In genomic region chr11:65919151-65920034, GRCh38 we compare ENCODE assay signal across 1 cellular context.
TF ChIP-seq lines count a peak whose summit lies in the region.

Gene DRAP1, plus strand, starts transcription at chr11:65919426. Its CDS starts 76 bp downstream, at chr11:65919502.

TF ChIP-seq in HepG2, 621 proteins besides CTCF, POLR2A, EP300 and RAD21 (continued from another document and continues in another):
- peak; percentile 88 for TF ChIP-seq NFAT5 (CRISPR knock-in tag; IDR thresholded peaks at IDR 0.05)
- peak; percentile 45; the same call in 1 of the 2 replicates for TF ChIP-seq PPARG (CRISPR knock-in tag; conservative IDR thresholded peaks at IDR 0.05)
- TF ChIP-seq MXD1 (CRISPR knock-in tag; IDR thresholded peaks at IDR 0.05) = 0 out of 2 replicates have a peak, but pooled peaks have one; percentile 9
- no peak; the same call in 1 of the 2 replicates for TF ChIP-seq HNRNPUL1 (IDR thresholded peaks at IDR 0.05; ENCODE audit: low read depth, low read length)
- TF ChIP-seq ZNF563 (CRISPR knock-in tag; IDR thresholded peaks at IDR 0.05) = peak; percentile 72
- TF ChIP-seq DR1 (CRISPR knock-in tag; IDR thresholded peaks at IDR 0.05) = 0 out of 2 replicates have a peak, but pooled peaks have one; percentile 5
- TF ChIP-seq ZNF816 (CRISPR knock-in tag; IDR thresholded peaks at IDR 0.05; ENCODE audit: borderline replicate concordance) = no peak
- no peak for TF ChIP-seq POLR2AphosphoS5 (IDR thresholded peaks at IDR 0.05; ENCODE audit: low read depth, low read length)
- TF ChIP-seq RARA (CRISPR knock-in tag; IDR thresholded peaks at IDR 0.05) = 0 out of 2 replicates have a peak, but pooled peaks have one; percentile 30
- peak; percentile 53; the same call in 1 of the 2 replicates for TF ChIP-seq PHF8 (CRISPR knock-in tag; IDR thresholded peaks at IDR 0.05)
- no peak for TF ChIP-seq THAP7 (CRISPR knock-in tag; IDR thresholded peaks at IDR 0.05)
- peak; percentile 68; the same call in 1 of the 2 replicates for TF ChIP-seq ZNF782 (CRISPR knock-in tag; IDR thresholded peaks at IDR 0.05; ENCODE audit: borderline replicate concordance)
- TF ChIP-seq HCFC1 (IDR thresholded peaks at IDR 0.05; ENCODE audit: low read depth, low read length) = peak; percentile 56
- no peak for TF ChIP-seq CENPBD1 (CRISPR knock-in tag; IDR thresholded peaks at IDR 0.05; ENCODE audit: borderline replicate concordance, low read depth)
- TF ChIP-seq POLR2G (IDR thresholded peaks at IDR 0.05; ENCODE audit: low read depth, low read length) = peak; percentile 61
- TF ChIP-seq REL (CRISPR knock-in tag; conservative IDR thresholded peaks at IDR 0.05) = no peak
- no peak for TF ChIP-seq CHD2 (IDR thresholded peaks at IDR 0.05; ENCODE audit: low read depth, low read length)
- TF ChIP-seq TAF15 (IDR thresholded peaks at IDR 0.05; ENCODE audit: low read depth, low read length, poor library complexity, severe bottlenecking) = no peak
- peak; percentile 80; the same call in 1 of the 2 replicates for TF ChIP-seq RERE (CRISPR knock-in tag; IDR thresholded peaks at IDR 0.05; ENCODE audit: low read depth)
- TF ChIP-seq NONO (IDR thresholded peaks at IDR 0.05) = no peak
- peak; percentile 65 for TF ChIP-seq NONO (CRISPR knock-in tag; conservative IDR thresholded peaks at IDR 0.05)
- TF ChIP-seq ZC3H4 (CRISPR knock-in tag; IDR thresholded peaks at IDR 0.05; ENCODE audit: borderline replicate concordance) = no peak
- TF ChIP-seq HIVEP1 (CRISPR knock-in tag; IDR thresholded peaks at IDR 0.05) = peak; percentile 90
- peak; percentile 62; the same call in 1 of the 2 replicates for TF ChIP-seq KDM5B (CRISPR knock-in tag; IDR thresholded peaks at IDR 0.05; ENCODE audit: borderline replicate concordance)
- TF ChIP-seq ZNF501 (CRISPR knock-in tag; IDR thresholded peaks at IDR 0.05) = no peak
- TF ChIP-seq CBX1 (IDR thresholded peaks at IDR 0.05; ENCODE audit: low read depth) = peak; percentile 80
- 0 out of 2 replicates have a peak, but pooled peaks have one; percentile 26 for TF ChIP-seq ZNF296 (CRISPR knock-in tag; conservative IDR thresholded peaks at IDR 0.05)
- no peak for TF ChIP-seq NR2F1 (CRISPR knock-in tag; IDR thresholded peaks at IDR 0.05)
- TF ChIP-seq KAT2B (IDR thresholded peaks at IDR 0.05; ENCODE audit: borderline replicate concordance, low read depth, low read length) = no peak
- no peak for TF ChIP-seq AGO2 (optimal IDR thresholded peaks at IDR 0.05; ENCODE audit: low read depth, low read length)
- no peak for TF ChIP-seq ZNF598 (CRISPR knock-in tag; IDR thresholded peaks at IDR 0.05; ENCODE audit: borderline replicate concordance)
- no peak for TF ChIP-seq SOX6 (IDR thresholded peaks at IDR 0.05)
- peak; percentile 23; the same call in 1 of the 2 replicates for TF ChIP-seq SOX6 (CRISPR knock-in tag; IDR thresholded peaks at IDR 0.05)
- TF ChIP-seq ZNF552 (CRISPR knock-in tag; IDR thresholded peaks at IDR 0.05; ENCODE audit: borderline replicate concordance) = peak; percentile 32; the same call in 1 of the 2 replicates
- peak; percentile 49 for TF ChIP-seq TBX2 (CRISPR knock-in tag; IDR thresholded peaks at IDR 0.05; ENCODE audit: borderline replicate concordance)
- TF ChIP-seq ZNF142 (CRISPR knock-in tag; IDR thresholded peaks at IDR 0.05) = peak; percentile 86
- TF ChIP-seq ZFP36 (IDR thresholded peaks at IDR 0.05; ENCODE audit: borderline replicate concordance, low read depth, low read length, partially characterized antibody) = no peak
- TF ChIP-seq ZNF232 (CRISPR knock-in tag; IDR thresholded peaks at IDR 0.05; ENCODE audit: borderline replicate concordance) = peak; percentile 68; the same call in 1 of the 2 replicates
- TF ChIP-seq ZNF749 (CRISPR knock-in tag; IDR thresholded peaks at IDR 0.05; ENCODE audit: borderline replicate concordance) = peak; percentile 81; the same call in 1 of the 2 replicates
- TF ChIP-seq ZMYM4 (CRISPR knock-in tag; IDR thresholded peaks at IDR 0.05) = peak; percentile 95
- TF ChIP-seq HNRNPLL (IDR thresholded peaks at IDR 0.05; ENCODE audit: low read depth, low read length, poor library complexity, severe bottlenecking) = peak; percentile 35
- TF ChIP-seq CREM (IDR thresholded peaks at IDR 0.05) = no peak
- TF ChIP-seq CREM (CRISPR knock-in tag; IDR thresholded peaks at IDR 0.05) = peak; percentile 58; the same call in 1 of the 2 replicates
- 0 out of 2 replicates have a peak, but pooled peaks have one; percentile 16 for TF ChIP-seq ZNF589 (CRISPR knock-in tag; conservative IDR thresholded peaks at IDR 0.05)
- 0 out of 2 replicates have a peak, but pooled peaks have one; percentile 40 for TF ChIP-seq ZBTB44 (CRISPR knock-in tag; IDR thresholded peaks at IDR 0.05)
- TF ChIP-seq ZNF607 (CRISPR knock-in tag; IDR thresholded peaks at IDR 0.05; ENCODE audit: borderline replicate concordance) = peak; percentile 73
